Comparison of ENCODE assay signal across 20 cellular contexts in the genomic region with DNA sequence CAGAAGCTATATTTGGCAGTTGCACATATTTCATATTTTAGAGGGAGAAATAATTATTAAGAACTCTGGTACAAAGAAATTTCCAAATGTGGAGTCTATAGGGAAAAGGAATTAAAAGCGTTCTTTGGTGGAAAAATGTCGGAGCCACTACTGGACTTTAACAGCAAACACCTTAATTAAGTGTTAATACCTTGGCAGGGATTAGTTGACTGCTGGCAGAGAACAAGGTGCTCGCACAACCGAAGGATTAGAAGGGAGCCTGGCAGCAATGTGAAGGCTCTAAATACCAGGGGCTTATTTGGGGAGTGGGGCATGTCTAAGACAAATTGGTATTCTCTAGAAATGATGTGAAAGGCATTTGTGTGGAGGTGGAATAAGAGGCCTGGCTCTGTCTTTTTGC.
DNase-seq lines count a peak whose midpoint lies in the region; ATAC-seq and TF ChIP-seq lines count a peak whose summit lies in the region.
"Had no signal": no experiment of that assay in that cellular context is flagged by ENCODE, and none has a peak within 500 bp of the region (broad histone marks: within the 10 kb centered on the region; RNA-seq: fewer than 3 reads in every experiment).

No MANE protein-coding gene starts in this region.

- H3K4me3 ChIP-seq in retinal pigment epithelial cell (ENCODE audit: low read length): no peak overlapping the region
- H3K4me3 ChIP-seq: A549; BLaER1 treated with 17β-estradiol and CSF1 and Interleukin-3, amounts not matched to agents 10 nM and 100 nM; HAP-1 had no signal

- in situ Hi-C loops in G401 (cut with HindIII; ENCODE audit: low sequenced_read_pairs): no loop called here

- no peak for ATAC-seq in HG02938 (IDR thresholded peaks at IDR 0.05; ENCODE audit: unreplicated experiment)
- ATAC-seq: A549 had no signal

- TF ChIP-seq CTCF in retinal pigment epithelial cell (conservative IDR thresholded peaks at IDR 0.05; ENCODE audit: low read depth, low read length): no peak

- DNase-seq in NCI-H82 (lab: John Stamatoyannopoulos, UW) (peak; percentile 2), NCI-H82 treated with DMSO at 0.1 percent for 48 hours (lab: John Stamatoyannopoulos, UW; ENCODE audit: unreplicated experiment) (no peak), G401 (ENCODE audit: low spot score) (peak; percentile 78), cerebellar cortex (ENCODE audit: low spot score) (peak; percentile 75), retinal pigment epithelial cell (ENCODE audit: low read depth) (peak; percentile 2), NCI-H1436 treated with DMSO at 0.1 percent for 48 hours (lab: John Stamatoyannopoulos, UW) (no peak)
- DNase-seq: 8988T; ACHN; AML-193; BE2C; CD4-positive, alpha-beta T cell; CD8-positive, alpha-beta memory T cell; DMS53; DMS79 treated with DMSO at 0.1 percent for 48 hours; GOT3; HFFc6 had no signal

Comparison
In these comparisons a context has a peak if more than half of its experiments do, and no peak if none do; other contexts are left out.
1. DNase-seq: peak in NCI-H82 (single experiment), G401 (single experiment), cerebellar cortex (single experiment) and retinal pigment epithelial cell (single experiment); none in NCI-H82 treated with DMSO at 0.1 percent for 48 hours (single experiment) and NCI-H1436 treated with DMSO at 0.1 percent for 48 hours (single experiment).